39 cellular contexts compared by ENCODE assay signal in genomic region chr17:17904171-17905035, GRCh38.
A peak's percentile ranks its signal among the peaks of the same experiment; 100 is the strongest.
DNase-seq lines count a peak whose midpoint lies in the region; ATAC-seq, FAIRE-seq and TF ChIP-seq lines count a peak whose summit lies in the region.
"Had no signal": no experiment of that assay in that cellular context is flagged by ENCODE, and none has a peak within 500 bp of the region (broad histone marks: within the 10 kb centered on the region; RNA-seq: fewer than 3 reads in every experiment).

No MANE protein-coding gene starts in this region.

- no peaks in the 10 kb centered on the region for H3K9me3 ChIP-seq in HepG2 (ENCODE audit: low read length)
- H3K9me3 ChIP-seq in spleen = no peaks in the 10 kb centered on the region
- no peaks in the 10 kb centered on the region for H3K9me3 ChIP-seq in right atrium auricular region
- H3K9me3 ChIP-seq: breast epithelium, heart right ventricle, lower lobe of right lung, thoracic aorta, vagina had no signal

- BruUV-seq in HepG2 (replicated peaks; lab: Mats Ljungman, UMichigan) = no TSS peak

- H3K4me3 Mint-ChIP-seq in chondrocyte (ENCODE audit: unreplicated experiment) = no peak overlapping the region
- H3K4me3 Mint-ChIP-seq: activated B cell treated with CpG ODN at 0.5 μM for 24 hours; activated CD4-positive, alpha-beta T cell treated with anti-CD3 and anti-CD28 coated beads, Interleukin-2, amount 10 ng/mL, durations not matched to agents 7 days and 5 days; activated naive CD8-positive, alpha-beta T cell; effector memory CD8-positive, alpha-beta T cell; GM23338; HFFc6; natural killer cell had no signal

- no peak overlapping the region for H3K27ac ChIP-seq in HepG2 (ENCODE audit: extremely low read length, insufficient read depth, low read length)
- no peak overlapping the region for H3K27ac ChIP-seq in spleen
- no peak overlapping the region for H3K27ac ChIP-seq in right atrium auricular region
- H3K27ac ChIP-seq: breast epithelium, C4-2B, heart right ventricle, lower lobe of right lung, thoracic aorta, vagina had no signal

- H3K27me3 Mint-ChIP-seq in chondrocyte (ENCODE audit: low read depth) = no peaks in the 10 kb centered on the region
- H3K27me3 Mint-ChIP-seq: activated B cell treated with CpG ODN at 0.5 μM for 24 hours; activated CD4-positive, alpha-beta T cell treated with anti-CD3 and anti-CD28 coated beads, Interleukin-2, amount 10 ng/mL, durations not matched to agents 7 days and 5 days; activated naive CD8-positive, alpha-beta T cell; effector memory CD8-positive, alpha-beta T cell had no signal

- in situ Hi-C loops in HepG2 (cut with HindIII; ENCODE audit: extremely low pct_ligation_motif_present, low pct_unique_long_range_greater_than_20kb) = no loop called here

- H2AFZ ChIP-seq in HepG2 (ENCODE audit: low read length) = no peak overlapping the region
- H2AFZ ChIP-seq: GM23338 had no signal

- no peaks in the 10 kb centered on the region for H4K20me1 ChIP-seq in HepG2 (ENCODE audit: insufficient read depth, low read length)

- H3K27me3 ChIP-seq in HepG2 (ENCODE audit: control insufficient read depth in 1 of 2, insufficient read depth in 2 of 2, low read length in 2 of 2) (no peaks in the 10 kb centered on the region), spleen (replicated peaks in 1 of 7) (no peaks in the 10 kb centered on the region), right atrium auricular region (no peaks in the 10 kb centered on the region)
- H3K27me3 ChIP-seq: breast epithelium, heart right ventricle, vagina had no signal

- POLR2A ChIA-PET in HepG2 (lab: Yijun Ruan, JAX) = interaction anchor here (0.6 kb wide), 1 partner anchor 13 kb away, joined by 3 read pairs; no protein-coding TSS in a partner anchor

- no peak for FAIRE-seq in HepG2 (lab: Jason Lieb, UNC)
- FAIRE-seq: colon had no signal

- H3K9ac ChIP-seq in HepG2 (ENCODE audit: insufficient read depth, low read depth, low read length) = no peak overlapping the region

- H3K4me1 ChIP-seq in HepG2 (ENCODE audit: insufficient read depth, low read length) (peaks cover 67% of the 10 kb centered on the region), spleen (peaks cover 13 to 53% (median 37%) of the 10 kb centered on the region in 6 donors), right atrium auricular region (peaks cover 0 to 49% of the 10 kb centered on the region in 2 donors)

- DNase-seq in GM03348 (ENCODE audit: low spot score) = peak; percentile 64
- peak; percentile 40 for DNase-seq in chondrocyte (ENCODE audit: low spot score)
- DNase-seq in HepG2 (ENCODE audit: low spot score) = peak; percentile 23
- DNase-seq in spleen = peak; percentile 20
- DNase-seq in T-helper 9 cell = no peak
- no peak for DNase-seq in right atrium auricular region (ENCODE audit: low spot score)
- DNase-seq: activated B cell treated with CpG ODN at 0.5 μM for 24 hours; activated CD4-positive, alpha-beta T cell treated with anti-CD3 and anti-CD28 coated beads, Interleukin-2, amount 10 ng/mL, durations not matched to agents 7 days and 5 days; activated effector memory CD4-positive, alpha-beta T cell treated with Interleukin-2 at 50 U/mL for 16 hours; activated T-cell treated with anti-CD3 and anti-CD28 coated beads, Interleukin-2, amount 50 U/mL, for 1 hour; anterior cingulate cortex; Calu3; DMS79; effector memory CD8-positive, alpha-beta T cell; erythroblast; foreskin melanocyte; GF-D8; heart right ventricle; HFFc6; KG1; kidney glomerular epithelial cell; lower lobe of right lung; natural killer cell; NCI-H1105; NCI-H187 treated with DMSO at 0.1 percent for 48 hours; NCI-H2171; NCI-H510A treated with DMSO at 0.1 percent for 48 hours; OCI-M1; stimulated activated CD4-positive, alpha-beta T cell treated with anti-CD3 and anti-CD28 coated beads, Interleukin-2, amount 100 ng/mL, for 24 hours; stimulated activated naive CD8-positive, alpha-beta T cell treated with anti-CD3 and anti-CD28 coated beads, Interleukin-15, Interleukin-2, amounts not matched to agents 100 U/mL and 50 U/mL, for 24 hours; T-helper 1 cell had no signal

- TF ChIP-seq EP300 in HepG2 (IDR thresholded peaks at IDR 0.05; ENCODE audit: low read depth in 2 of 2, low read length in 2 of 2) (no peak), HepG2 (CRISPR knock-in tag; IDR thresholded peaks at IDR 0.05; ENCODE audit: borderline replicate concordance) (no peak)

- H3K36me3 ChIP-seq in HepG2 (replicated peaks in 1 of 2; ENCODE audit: control insufficient read depth in 1 of 2, insufficient read depth in 2 of 2, low read length in 2 of 2) (no peaks in the 10 kb centered on the region), spleen (peaks cover 0 to 22% (median 0%) of the 10 kb centered on the region in 6 donors), right atrium auricular region (peaks cover 14% of the 10 kb centered on the region)
- H3K36me3 ChIP-seq: breast epithelium, lower lobe of right lung, thoracic aorta had no signal

- intact Hi-C loops in HepG2 (cut with micrococcal nuclease; ENCODE audit: unreplicated experiment) = no loop called here
- intact Hi-C loops in spleen (cut with DNase I; ENCODE audit: low total_unique reads) = no loop called here

- no peak overlapping the region; the same call in 1 of the 2 replicates for H3K4me2 ChIP-seq in HepG2 (ENCODE audit: low read depth, low read length)
- H3K4me2 ChIP-seq: GM23338 had no signal

- no peak for TF ChIP-seq RAD21 in HepG2 (CRISPR knock-in tag; IDR thresholded peaks at IDR 0.05)

- TF ChIP-seq CTCF in chondrocyte (IDR thresholded peaks at IDR 0.05) = no peak
- no peak for TF ChIP-seq CTCF in HepG2 (CRISPR knock-in tag; IDR thresholded peaks at IDR 0.05)
- TF ChIP-seq CTCF in spleen (IDR thresholded peaks at IDR 0.05 in 8 of 11, conservative IDR thresholded peaks at IDR 0.05 in 3 of 11) = no peak
- TF ChIP-seq CTCF in right atrium auricular region (IDR thresholded peaks at IDR 0.05) = no peak

- H3K27ac Mint-ChIP-seq in chondrocyte (ENCODE audit: unreplicated experiment) = peak overlapping the region; percentile 12
- H3K27ac Mint-ChIP-seq: activated B cell treated with CpG ODN at 0.5 μM for 24 hours; activated CD4-positive, alpha-beta T cell treated with anti-CD3 and anti-CD28 coated beads, Interleukin-2, amount 10 ng/mL, durations not matched to agents 7 days and 5 days; effector memory CD8-positive, alpha-beta T cell; GM23338; HFFc6; natural killer cell had no signal

- peaks cover 44% of the 10 kb centered on the region for H3K4me1 Mint-ChIP-seq in chondrocyte (ENCODE audit: low read depth)
- H3K4me1 Mint-ChIP-seq: activated B cell treated with CpG ODN at 0.5 μM for 24 hours; activated CD4-positive, alpha-beta T cell treated with anti-CD3 and anti-CD28 coated beads, Interleukin-2, amount 10 ng/mL, durations not matched to agents 7 days and 5 days had no signal

- TF ChIP-seq POLR2A in HepG2 (IDR thresholded peaks at IDR 0.05; ENCODE audit: insufficient read depth in 1 of 2, low read depth in 2 of 2, low read length in 2 of 2) (no peak), spleen (IDR thresholded peaks at IDR 0.05) (no peak)

- H3K4me3 ChIP-seq in HepG2 (replicated peaks in 1 of 3; ENCODE audit: insufficient read depth in 1 of 3, low read depth in 2 of 3, low read length in 3 of 3) (no peak overlapping the region), spleen (no peak overlapping the region), right atrium auricular region (no peak overlapping the region)
- H3K4me3 ChIP-seq: breast epithelium, GM23338, heart right ventricle, lower lobe of right lung, thoracic aorta, vagina had no signal

- CTCF ChIA-PET in HepG2 (lab: Yijun Ruan, JAX; ENCODE audit: low intra/inter-chr PET ratio, low total read pairs) = no interaction called here

- no peaks in the 10 kb centered on the region for H3K79me2 ChIP-seq in HepG2 (ENCODE audit: insufficient read depth, low read length)

- H3K9me3 Mint-ChIP-seq in chondrocyte (ENCODE audit: low read depth) = no peaks in the 10 kb centered on the region
- H3K9me3 Mint-ChIP-seq: activated B cell treated with CpG ODN at 0.5 μM for 24 hours; activated CD4-positive, alpha-beta T cell treated with anti-CD3 and anti-CD28 coated beads, Interleukin-2, amount 10 ng/mL, durations not matched to agents 7 days and 5 days; effector memory CD8-positive, alpha-beta T cell; GM23338; HFFc6; natural killer cell had no signal

- 44% methylated on average over 7 of the region's 9 CpGs for WGBS in HepG2 (ENCODE audit: low lambda C conversion rate)
- WGBS in spleen, 5 donors = 71 to 83% (median 80%) methylated on average over 8 to 9 of the region's 9 CpGs

- ATAC-seq in HepG2 (peak; percentile 27), GM18909 (IDR thresholded peaks at IDR 0.05; ENCODE audit: poor library complexity, unreplicated experiment) (no peak)
- ATAC-seq: effector memory CD8-positive, alpha-beta T cell; GM23338; heart right ventricle; lower lobe of right lung; natural killer cell; stimulated activated naive CD8-positive, alpha-beta T cell treated with anti-CD3 and anti-CD28 coated beads, Interleukin-15, Interleukin-2, amounts not matched to agents 100 U/mL and 50 U/mL, for 24 hours had no signal

- peaks cover 21% of the 10 kb centered on the region for H3K36me3 Mint-ChIP-seq in chondrocyte (ENCODE audit: low read depth)
- H3K36me3 Mint-ChIP-seq: natural killer cell had no signal

TF ChIP-seq in HepG2, 621 proteins besides CTCF, POLR2A, EP300 and RAD21 (continues in another document):
- TF ChIP-seq NFKB2 (CRISPR knock-in tag; IDR thresholded peaks at IDR 0.05; ENCODE audit: borderline replicate concordance) (no peak), RELA (CRISPR knock-in tag; IDR thresholded peaks at IDR 0.05) (no peak), RFXAP (CRISPR knock-in tag; IDR thresholded peaks at IDR 0.05; ENCODE audit: borderline replicate concordance) (no peak), CENPT (CRISPR knock-in tag; IDR thresholded peaks at IDR 0.05; ENCODE audit: low read depth) (no peak), RARA (CRISPR knock-in tag; IDR thresholded peaks at IDR 0.05) (peak; percentile 92), HNF4G (IDR thresholded peaks at IDR 0.05; ENCODE audit: borderline replicate concordance, low read depth, low read length) (peak; percentile 19; the same call in 1 of the 2 replicates), HNF4G (CRISPR knock-in tag; IDR thresholded peaks at IDR 0.05; ENCODE audit: borderline replicate concordance, low read depth) (no peak), TEAD3 (CRISPR knock-in tag; optimal IDR thresholded peaks at IDR 0.05; ENCODE audit: borderline replicate concordance) (peak; percentile 40)

Comparison
In these comparisons a context has a peak if more than half of its experiments do, and no peak if none do; other contexts are left out.
1. DNase-seq: peak in GM03348 (single experiment), chondrocyte (single experiment), HepG2 (single experiment) and spleen (single experiment); none in T-helper 9 cell (single experiment) and right atrium auricular region (single experiment).